In genomic region chr6:30761791-30762429, GRCh38 we compare ENCODE assay signal across 1 cellular context.
A peak's percentile ranks its signal among the peaks of the same experiment; 100 is the strongest.
TF ChIP-seq lines count a peak whose summit lies in the region.

No MANE protein-coding gene starts in this region.

TF ChIP-seq in HepG2, 621 proteins besides CTCF, POLR2A, EP300 and RAD21:
- no peak for TF ChIP-seq KMT2B (CRISPR knock-in tag; IDR thresholded peaks at IDR 0.05)
- no peak for TF ChIP-seq ZNF772 (CRISPR knock-in tag; IDR thresholded peaks at IDR 0.05)
- 0 out of 2 replicates have a peak, but pooled peaks have one; percentile 32 for TF ChIP-seq HIC2 (CRISPR knock-in tag; IDR thresholded peaks at IDR 0.05; ENCODE audit: low read depth)
- peak; percentile 18; the same call in 1 of the 2 replicates for TF ChIP-seq ZNF788 (CRISPR knock-in tag; IDR thresholded peaks at IDR 0.05; ENCODE audit: borderline replicate concordance)
- TF ChIP-seq ZNF101 (CRISPR knock-in tag; IDR thresholded peaks at IDR 0.05; ENCODE audit: borderline replicate concordance, low read depth): no peak
- TF ChIP-seq ZNF546 (CRISPR knock-in tag; conservative IDR thresholded peaks at IDR 0.05): no peak
